Comparison of ENCODE assay signal across 8 cellular contexts in genomic region chr10:61904711-61905445, GRCh38. TPM values are rescaled to one million over a fixed set of nuclear protein-coding genes. Genes with fewer than 3 reads are reported as not detected.
DNase-seq lines count a peak whose midpoint lies in the region; ATAC-seq, FAIRE-seq and TF ChIP-seq lines count a peak whose summit lies in the region.

No MANE protein-coding gene starts in this region.

- BruUV-seq in K562 (replicated peaks; lab: Mats Ljungman, UMichigan) = no TSS peak

- H3K4me3 ChIP-seq in SK-N-MC (peak overlapping the region; percentile 92), K562 (no peak overlapping the region)

- TF ChIP-seq RAD21 in K562 (CRISPR knock-in tag; conservative IDR thresholded peaks at IDR 0.05 in 1 of 2, IDR thresholded peaks at IDR 0.05 in 1 of 2) = no peak

- no peaks in the 10 kb centered on the region for H4K20me1 ChIP-seq in K562 (replicated peaks; ENCODE audit: control insufficient read depth, insufficient read depth, low read length)

- peak; percentile 29 for ATAC-seq in GM19397 (IDR thresholded peaks at IDR 0.05; ENCODE audit: unreplicated experiment)
- peak; percentile 34 for ATAC-seq in HG03469 (IDR thresholded peaks at IDR 0.05; ENCODE audit: unreplicated experiment)
- ATAC-seq in K562 = no peak

- no peaks in the 10 kb centered on the region for H3K9me3 ChIP-seq in SK-N-MC (ENCODE audit: low read depth, low read length)
- no peaks in the 10 kb centered on the region for H3K9me3 ChIP-seq in K562 (replicated peaks; ENCODE audit: control insufficient read depth, insufficient read depth, low read depth, low read length)

- no peaks in the 10 kb centered on the region for H3K9me1 ChIP-seq in K562 (ENCODE audit: control insufficient read depth, insufficient read depth, low read length)

- no peaks in the 10 kb centered on the region for H3K9me3 Mint-ChIP-seq in endothelial cell (ENCODE audit: unreplicated experiment)

- CTCF ChIA-PET in K562 (lab: Yijun Ruan, JAX; ENCODE audit: low intra/inter-chr PET ratio) = no interaction called here

- no peak overlapping the region for H3K4me3 Mint-ChIP-seq in endothelial cell (ENCODE audit: unreplicated experiment)

- no peak for FAIRE-seq in K562 (lab: Jason Lieb, UNC)

- peak overlapping the region; percentile 96; the same call in 1 of the 2 replicates for H2AFZ ChIP-seq in K562 (ENCODE audit: low read depth, low read length)

- H3K4me2 ChIP-seq in K562 (ENCODE audit: insufficient read depth, low read length) = no peak overlapping the region

- H3K27ac ChIP-seq in SK-N-MC (peak overlapping the region; percentile 31; the same call in 1 of the 2 replicates), K562 (ENCODE audit: extremely low read depth, low read depth, low read length) (no peak overlapping the region)

- intact Hi-C loops in K562 (cut with micrococcal nuclease) = loop anchor here (5.0 kb wide), 3 partner anchors 68 to 173 kb away; no protein-coding TSS in a partner anchor

- no peaks in the 10 kb centered on the region for H3K27me3 ChIP-seq in K562 (ENCODE audit: control insufficient read depth in 2 of 2, insufficient read depth in 2 of 2, low read length in 2 of 2)

- no peak overlapping the region for H3K27ac Mint-ChIP-seq in endothelial cell (ENCODE audit: unreplicated experiment)

- H3K79me2 ChIP-seq in K562 (ENCODE audit: control insufficient read depth, insufficient read depth, low read length) = no peaks in the 10 kb centered on the region

- in situ Hi-C loops in K562 (cut with MboI) = no loop called here

- DNase-seq in DMS53 treated with DMSO at 0.1 percent for 48 hours (lab: John Stamatoyannopoulos, UW; ENCODE audit: unreplicated experiment) (peak; percentile 13), SK-N-MC (ENCODE audit: low read depth, low spot score) (no peak), K562 (ENCODE audit: extremely low read depth in 1 of 4, low spot score in 3 of 4) (peak; percentile 43 to 55 (median 48)), left kidney (ENCODE audit: low read depth, low spot score) (peak; percentile 83), endothelial cell (ENCODE audit: low spot score) (no peak)
- DNase-seq in stimulated activated CD8-positive, alpha-beta memory T cell treated with anti-CD3 and anti-CD28 coated beads, Interleukin-7, amount 100 ng/mL, for 4 hours (ENCODE audit: low read depth in 2 of 2) = peak; percentile 43 to 73

- no peaks in the 10 kb centered on the region for H3K27me3 Mint-ChIP-seq in endothelial cell (ENCODE audit: unreplicated experiment)

- H3K36me3 Mint-ChIP-seq in endothelial cell (ENCODE audit: low read depth, unreplicated experiment) = no peaks in the 10 kb centered on the region

- TF ChIP-seq EP300 in K562 (IDR thresholded peaks at IDR 0.05; ENCODE audit: low read length) = no peak

- TF ChIP-seq POLR2A in K562 (conservative IDR thresholded peaks at IDR 0.05) = no peak

- POLR2A ChIA-PET in K562 (lab: Yijun Ruan, JAX) = interaction anchor here (0.6 to 2.0 kb wide), 3 partner anchors 8 to 52 kb away, joined by 3 to 7 read pairs (median 4); no protein-coding TSS in a partner anchor

- TF ChIP-seq CTCF in K562 (IDR thresholded peaks at IDR 0.05 in 2 of 3, conservative IDR thresholded peaks at IDR 0.05 in 1 of 3; ENCODE audit: insufficient read depth in 2 of 3, low read depth in 1 of 3, low read length in 3 of 3) = peak; percentile 8 to 30 (median 20); a peak in 1 of 6 replicates
- no peak for TF ChIP-seq CTCF in endothelial cell (IDR thresholded peaks at IDR 0.05; ENCODE audit: unreplicated experiment)

- peaks cover 10% of the 10 kb centered on the region for H3K4me1 Mint-ChIP-seq in endothelial cell (ENCODE audit: unreplicated experiment)

- H3K4me1 ChIP-seq in K562 (replicated peaks in 1 of 2; ENCODE audit: control insufficient read depth in 2 of 2, insufficient read depth in 2 of 2, low read length in 2 of 2) = peaks cover under 1 to 6% of the 10 kb centered on the region in 2 experiments; a peak in 4 of 5 replicates

- H3K9ac ChIP-seq in SK-N-MC (ENCODE audit: insufficient read length) = no peak overlapping the region
- no peak overlapping the region for H3K9ac ChIP-seq in K562 (ENCODE audit: insufficient read depth in 1 of 2, low read depth in 2 of 2, low read length in 2 of 2)

- H3K36me3 ChIP-seq in SK-N-MC (ENCODE audit: insufficient read depth, low read length) = no peaks in the 10 kb centered on the region
- H3K36me3 ChIP-seq in K562 (ENCODE audit: control insufficient read depth, insufficient read depth, low read length) = no peaks in the 10 kb centered on the region

- WGBS in K562 (ENCODE audit: insufficient coverage, low coverage, missing lambda C conversion rate) = 34% methylated on average over 5 of the region's 5 CpGs

TF ChIP-seq in K562, 482 proteins besides CTCF, POLR2A, EP300 and RAD21 (continues in another document):
- no peak for TF ChIP-seq SMAD2 (IDR thresholded peaks at IDR 0.05; ENCODE audit: low read depth, low read length)
- TF ChIP-seq ATF7 (IDR thresholded peaks at IDR 0.05) = peak; percentile 61
- no peak for TF ChIP-seq CEBPG (CRISPR knock-in tag; IDR thresholded peaks at IDR 0.05)
- TF ChIP-seq CEBPG (tag; conservative IDR thresholded peaks at IDR 0.05 in 1 of 2, IDR thresholded peaks at IDR 0.05 in 1 of 2) = peak in 1 of 2 experiments; percentile 43; a peak in 1 of 4 replicates
- no peak for TF ChIP-seq ZNF778 (CRISPR knock-in tag; IDR thresholded peaks at IDR 0.05)
- no peak for TF ChIP-seq ZNF316 (IDR thresholded peaks at IDR 0.05)
- TF ChIP-seq FOSL1 (tag; conservative IDR thresholded peaks at IDR 0.05) = peak; percentile 49
- no peak for TF ChIP-seq ZNF277 (CRISPR knock-in tag; IDR thresholded peaks at IDR 0.05; ENCODE audit: borderline replicate concordance)
- TF ChIP-seq HMBOX1 (IDR thresholded peaks at IDR 0.05) = peak; percentile 70
- TF ChIP-seq NFE2L1 (tag; IDR thresholded peaks at IDR 0.05; ENCODE audit: borderline replicate concordance, low read depth) = no peak
- no peak for TF ChIP-seq POLR2G (IDR thresholded peaks at IDR 0.05; ENCODE audit: low read depth, low read length)
- TF ChIP-seq TCF3 (CRISPR knock-in tag; IDR thresholded peaks at IDR 0.05) = no peak
- no peak for TF ChIP-seq ZNF232 (CRISPR knock-in tag; IDR thresholded peaks at IDR 0.05)
- no peak for TF ChIP-seq TAF15 (IDR thresholded peaks at IDR 0.05; ENCODE audit: low read depth, low read length)
- TF ChIP-seq MEF2A (IDR thresholded peaks at IDR 0.05; ENCODE audit: control insufficient read depth, low read depth, low read length) = 0 out of 2 replicates have a peak, but pooled peaks have one; percentile 26
- TF ChIP-seq, protein P1, sequence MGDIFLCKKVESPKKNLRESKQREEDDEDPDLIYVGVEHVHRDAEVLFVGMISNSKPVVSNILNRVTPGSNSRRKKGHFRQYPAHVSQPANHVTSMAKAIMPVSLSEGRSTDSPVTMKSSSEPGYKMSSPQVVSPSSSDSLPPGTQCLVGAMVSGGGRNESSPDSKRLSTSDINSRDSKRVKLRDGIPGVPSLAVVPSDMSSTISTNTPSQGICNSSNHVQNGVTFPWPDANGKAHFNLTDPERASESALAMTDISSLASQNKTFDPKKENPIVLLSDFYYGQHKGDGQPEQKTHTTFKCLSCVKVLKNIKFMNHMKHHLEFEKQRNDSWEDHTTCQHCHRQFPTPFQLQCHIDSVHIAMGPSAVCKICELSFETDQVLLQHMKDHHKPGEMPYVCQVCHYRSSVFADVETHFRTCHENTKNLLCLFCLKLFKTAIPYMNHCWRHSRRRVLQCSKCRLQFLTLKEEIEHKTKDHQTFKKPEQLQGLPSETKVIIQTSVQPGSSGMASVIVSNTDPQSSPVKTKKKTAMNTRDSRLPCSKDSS (IDR thresholded peaks at IDR 0.05; ENCODE audit: low read depth, partially characterized antibody) = no peak

RNA-seq across cellular contexts. Expression of gene ARID5B, which starts 3.4 kb away (rescaled TPM):
- total RNA-seq in K562 (2011; cell fraction: chromatin; rRNA removed; ENCODE audit: low replicate concordance) = 12.6 and 16.5 TPM in 2 replicates
- total RNA-seq in K562 (2011; cell fraction: nucleolus; rRNA removed) = 6.3 and 6.4 TPM in 2 replicates
- total RNA-seq in K562 (2011; cell fraction: nucleoplasm; rRNA removed) = 7.4 and 9.8 TPM in 2 replicates
- total RNA-seq in K562 (2014; rRNA removed) (1.4 and 2.1 TPM in 2 replicates), K562 (2014; rRNA removed; fragmentation: Illumina TruSeq; extraction: Trizol) (0.80 and 1.3 TPM in 2 replicates), K562 (2015; rRNA removed; fragmentation: Illumina TruSeq; extraction: Trizol) (0.80 and 0.90 TPM in 2 replicates), K562 (2021) (1.2 and 1.6 TPM in 2 replicates), endothelial cell (ENCODE audit: unreplicated experiment) (0.62 TPM)
- polyA plus RNA-seq in K562 (2011; rRNA removed) (0.57 and 1.5 TPM in 2 replicates), K562 (2014; fragmentation: Illumina TruSeq; extraction: Trizol) (0.64 and 0.73 TPM in 2 replicates), K562 (2014; fragmentation: Nextera tagmentation; extraction: Ambion mirVana) (1 to 10 TPM in 1 of 2 experiments, under 1 TPM in 1; 0.62 to 1.3 TPM), K562 (2014; rRNA removed) (0.48 and 0.58 TPM in 2 replicates)
- polyA plus RNA-seq in K562 (2011; cell fraction: cytosol; rRNA removed) = 0.43 and 1.3 TPM in 2 replicates
- 1.2 and 3.5 TPM in 2 replicates for polyA plus RNA-seq in K562 (2011; cell fraction: nucleus; rRNA removed)
- 0.61 and 0.71 TPM in 2 replicates for polyA plus RNA-seq in K562 (2012)
- polyA minus RNA-seq in K562 (2011; rRNA and poly(A)+ RNA removed) = 4.2 and 11.6 TPM in 2 replicates
- 2.6 and 3.0 TPM in 2 replicates for polyA minus RNA-seq in K562 (2011; cell fraction: cytosol; rRNA and poly(A)+ RNA removed)
- polyA minus RNA-seq in K562 (2011; cell fraction: nucleus; rRNA and poly(A)+ RNA removed) = 7.7 and 12.4 TPM in 2 replicates

Comparison
In these comparisons a context has a peak if more than half of its experiments do, and no peak if none do; other contexts are left out.
1. DNase-seq: peak in DMS53 treated with DMSO at 0.1 percent for 48 hours (single experiment), K562 (4 of 4), left kidney (single experiment) and stimulated activated CD8-positive, alpha-beta memory T cell treated with anti-CD3 and anti-CD28 coated beads, Interleukin-7, amount 100 ng/mL, for 4 hours (2 of 2); none in SK-N-MC (single experiment) and endothelial cell (single experiment).